8 cellular contexts compared by ENCODE assay signal in genomic region chr18:49858309-49859005, GRCh38. TPM values are rescaled to one million over a fixed set of nuclear protein-coding genes. Genes with fewer than 3 reads are reported as not detected.
DNase-seq lines count a peak whose midpoint lies in the region; ATAC-seq and TF ChIP-seq lines count a peak whose summit lies in the region.

No MANE protein-coding gene starts in this region.

- peak; percentile 56 to 63 for DNase-seq in NCI-H187 (lab: John Stamatoyannopoulos, UW)
- no peak for DNase-seq in NCI-H187 treated with DMSO at 0.1 percent for 48 hours (lab: John Stamatoyannopoulos, UW)
- DNase-seq in NCI-H146 (lab: John Stamatoyannopoulos, UW), result peak; percentile 84
- DNase-seq in UCSD-AML1 (lab: John Stamatoyannopoulos, UW; ENCODE audit: unreplicated experiment), result peak; percentile 61
- peak; percentile 72 for DNase-seq in MCF 10A (ENCODE audit: unreplicated experiment)
- peak; percentile 87 for DNase-seq in iPS-NIHi7 (ENCODE audit: extremely low spot score)
- peak; percentile 70 for DNase-seq in stimulated activated CD4-positive, alpha-beta T cell treated with anti-CD3 and anti-CD28 coated beads, Interleukin-15, amount 100 ng/mL, for 24 hours

- no peaks in the 10 kb centered on the region for H3K27me3 Mint-ChIP-seq in MCF 10A (ENCODE audit: insufficient read depth, unreplicated experiment)

- ATAC-seq in HG02588 (IDR thresholded peaks at IDR 0.05; ENCODE audit: unreplicated experiment), result no peak

- intact Hi-C loops in MCF 10A (cut with micrococcal nuclease), result loop anchor here (1.0 to 5.0 kb wide), 6 partner anchors 45 to 348 kb away; partner anchors contain the start of gene ACAA2

- POLR2A ChIA-PET in MCF 10A (lab: Yijun Ruan, JAX), result interaction anchor here (1.0 to 2.1 kb wide), 7 partner anchors 9 to 367 kb away, joined by 3 to 14 read pairs (median 4); no protein-coding TSS in a partner anchor

- BruUV-seq in MCF 10A (replicated peaks; lab: Mats Ljungman, UMichigan), result no TSS peak

- no peak overlapping the region for H3K4me3 Mint-ChIP-seq in MCF 10A (ENCODE audit: unreplicated experiment)

- peak; percentile 92 for TF ChIP-seq CTCF in MCF 10A (IDR thresholded peaks at IDR 0.05; ENCODE audit: unreplicated experiment)

- peaks cover 6% of the 10 kb centered on the region for H3K4me1 Mint-ChIP-seq in MCF 10A (ENCODE audit: insufficient read depth, unreplicated experiment)

- CTCF ChIA-PET in MCF 10A (lab: Yijun Ruan, JAX), result interaction anchor here (0.6 to 6.6 kb wide), 39 partner anchors 8 to 382 kb away, joined by 3 to 52 read pairs (median 4); no protein-coding TSS in a partner anchor

- no peak overlapping the region for H3K27ac Mint-ChIP-seq in MCF 10A (ENCODE audit: low read depth, unreplicated experiment)

- no peaks in the 10 kb centered on the region for H3K9me3 Mint-ChIP-seq in MCF 10A (ENCODE audit: unreplicated experiment)

- no peaks in the 10 kb centered on the region for H3K36me3 Mint-ChIP-seq in MCF 10A (ENCODE audit: insufficient read depth, unreplicated experiment)

RNA-seq across cellular contexts. Expression of gene ACAA2, which starts 45.1 kb away (rescaled TPM):
- total RNA-seq in MCF 10A (2022), result 82.9 and 84.9 TPM in 2 replicates
